9 cellular contexts compared by ENCODE assay signal in genomic region chrX:19670854-19671620, GRCh38.
DNase-seq lines count a peak whose midpoint lies in the region; ATAC-seq and TF ChIP-seq lines count a peak whose summit lies in the region.
"Had no signal": no experiment of that assay in that cellular context is flagged by ENCODE, and none has a peak within 500 bp of the region (broad histone marks: within the 10 kb centered on the region; RNA-seq: fewer than 3 reads in every experiment).

No MANE protein-coding gene starts in this region.

- intact Hi-C loops in Caco-2 (cut with micrococcal nuclease; ENCODE audit: unreplicated experiment): loop anchor here (2.0 kb wide), 1 partner anchor 40 kb away; no protein-coding TSS in a partner anchor

- H3K27me3 Mint-ChIP-seq in Caco-2 (ENCODE audit: insufficient read depth, unreplicated experiment): no peaks in the 10 kb centered on the region

- no TSS peak for BruUV-seq in Caco-2 (replicated peaks; lab: Mats Ljungman, UMichigan)

- H3K27ac Mint-ChIP-seq in Caco-2 (ENCODE audit: unreplicated experiment): peak overlapping the region; percentile 84

- peak overlapping the region; percentile 60 for H3K27ac ChIP-seq in SJSA1
- H3K27ac ChIP-seq: parathyroid adenoma had no signal

- H3K36me3 Mint-ChIP-seq in Caco-2 (ENCODE audit: insufficient read depth, unreplicated experiment): peaks cover 13% of the 10 kb centered on the region

- DNase-seq in Caco-2 (peak; percentile 30 to 60), SJSA1 (ENCODE audit: low read depth in 1 of 2, low spot score in 2 of 2) (peak; percentile 67), fibroblast of the conjunctiva (ENCODE audit: low read depth) (peak; percentile 57), omental fat pad (ENCODE audit: low spot score) (no peak), cerebellar cortex (ENCODE audit: low spot score) (no peak), NCI-H524 (lab: John Stamatoyannopoulos, UW) (no peak)

- H3K4me3 ChIP-seq in Caco-2 (ENCODE audit: low read depth, low read length) (no peak overlapping the region), SJSA1 (peak overlapping the region; percentile 33; the same call in 1 of the 2 replicates)

- TF ChIP-seq CTCF in Caco-2 (IDR thresholded peaks at IDR 0.05; ENCODE audit: insufficient read depth in 1 of 2, low read depth in 1 of 2, low read length in 1 of 2, severe bottlenecking in 1 of 2, unreplicated experiment in 1 of 2): no peak
- TF ChIP-seq CTCF in omental fat pad (IDR thresholded peaks at IDR 0.05): no peak

- H3K9me3 Mint-ChIP-seq in Caco-2 (ENCODE audit: unreplicated experiment): no peaks in the 10 kb centered on the region

- ATAC-seq in omental fat pad (ENCODE audit: low FRiP score) (peak; percentile 54), GM19397 (IDR thresholded peaks at IDR 0.05; ENCODE audit: unreplicated experiment) (no peak), GM21390 (IDR thresholded peaks at IDR 0.05; ENCODE audit: unreplicated experiment) (no peak)

- no peaks in the 10 kb centered on the region for H3K27me3 ChIP-seq in Caco-2 (replicated peaks; ENCODE audit: control insufficient read depth, insufficient read depth, low read length)
- H3K27me3 ChIP-seq in SJSA1 (replicated peaks): no peaks in the 10 kb centered on the region

- H3K9me3 ChIP-seq in Caco-2 (no peaks in the 10 kb centered on the region), SJSA1 (replicated peaks) (no peaks in the 10 kb centered on the region)

- POLR2A ChIA-PET in Caco-2 (lab: Charles Lee): interaction anchor here (1.0 kb wide), 1 partner anchor 217 kb away, joined by 3 read pairs; no protein-coding TSS in a partner anchor

- CTCF ChIA-PET in Caco-2 (lab: Charles Lee): no interaction called here

- peaks cover 25% of the 10 kb centered on the region for H3K4me1 Mint-ChIP-seq in Caco-2 (ENCODE audit: low read depth, unreplicated experiment)

- H3K4me1 ChIP-seq in Caco-2 (peaks cover 30% of the 10 kb centered on the region), SJSA1 (replicated peaks) (peaks cover 38% of the 10 kb centered on the region)

- H3K36me3 ChIP-seq in Caco-2 (ENCODE audit: control insufficient read depth, insufficient read depth, low read length) (no peaks in the 10 kb centered on the region), SJSA1 (no peaks in the 10 kb centered on the region)

- peak overlapping the region; percentile 67 for H3K4me3 Mint-ChIP-seq in Caco-2 (ENCODE audit: unreplicated experiment)

Comparison
In these comparisons a context has a peak if more than half of its experiments do, and no peak if none do; other contexts are left out.
1. DNase-seq: peak in Caco-2 (2 of 2), SJSA1 (2 of 2) and fibroblast of the conjunctiva (single experiment); none in omental fat pad (single experiment), cerebellar cortex (single experiment) and NCI-H524 (0 of 2).